7 cellular contexts compared by ENCODE assay signal in the genomic region with DNA sequence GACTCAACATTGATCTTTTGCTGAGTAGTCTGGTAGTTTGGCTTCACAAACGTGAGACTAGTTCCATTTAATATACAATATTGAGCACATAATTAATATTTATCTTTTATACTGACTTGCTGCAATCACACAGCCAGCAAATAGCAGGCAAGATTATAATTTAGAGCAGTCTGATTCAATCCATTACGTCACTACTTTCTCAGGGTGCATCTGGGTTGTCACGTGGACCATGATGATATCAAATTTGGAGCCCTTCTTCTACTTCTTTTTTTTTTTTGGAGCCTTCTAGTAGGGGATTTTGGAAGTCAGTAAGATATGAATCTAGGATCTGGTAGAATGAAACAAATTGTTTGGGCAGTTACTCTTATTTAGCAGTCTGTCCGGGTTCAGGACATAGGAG.
"Had no signal": no experiment of that assay in that cellular context is flagged by ENCODE, and none has a peak within 500 bp of the region (broad histone marks: within the 10 kb centered on the region; RNA-seq: fewer than 3 reads in every experiment).

No MANE protein-coding gene starts in this region.

- DNase-seq: IMR-90, KBM-7, KG1 had no signal

- ATAC-seq: K562 had no signal

- H3K4me2 ChIP-seq: KMS-11 had no signal

- H3K9ac ChIP-seq: KMS-11 had no signal

- H3K27ac ChIP-seq: HL-60, KMS-11 had no signal

- H3K4me3 ChIP-seq: K562 had no signal

- FAIRE-seq: HTR-8/SVneo, K562 had no signal
